30 cellular contexts compared by ENCODE assay signal in genomic region chr11:45133871-45134270, GRCh38.
"Had no signal": no experiment of that assay in that cellular context is flagged by ENCODE, and none has a peak within 500 bp of the region (broad histone marks: within the 10 kb centered on the region; RNA-seq: fewer than 3 reads in every experiment).

No MANE protein-coding gene starts in this region.

- H3K27ac ChIP-seq: ascending aorta, body of pancreas, KMS-11, VCaP had no signal

- H3K4me3 Mint-ChIP-seq: activated B cell treated with CpG ODN at 0.5 μM for 24 hours; activated CD4-positive, alpha-beta memory T cell treated with anti-CD3 and anti-CD28 coated beads, Interleukin-2, amount 10 ng/mL, durations not matched to agents 7 days and 5 days; activated naive CD4-positive, alpha-beta T cell treated with anti-CD3 and anti-CD28 coated beads, Interleukin-2, amount 50 U/mL, for 24 hours; activated naive CD8-positive, alpha-beta T cell treated with anti-CD3 and anti-CD28 coated beads, Interleukin-2, amount 10 ng/mL, durations not matched to agents 7 days and 5 days; activated T-cell treated with anti-CD3 and anti-CD28 coated beads, Interleukin-2, amount 50 U/mL, for 72 hours; activated T-helper 17 cell treated with anti-CD3 and anti-CD28 coated beads, Interleukin-2, amount 50 U/mL, for 72 hours had no signal

- H3K4me2 ChIP-seq: KMS-11 had no signal

- H3K27me3 ChIP-seq: ascending aorta, body of pancreas had no signal

- DNase-seq: activated B cell treated with CpG ODN at 0.5 μM for 24 hours; activated CD4-positive, alpha-beta memory T cell treated with anti-CD3 and anti-CD28 coated beads, Interleukin-2, amount 10 ng/mL, durations not matched to agents 7 days and 5 days; activated CD4-positive, alpha-beta T cell treated with anti-CD3 and anti-CD28 coated beads for 4 hours; activated effector memory CD4-positive, alpha-beta T cell treated with anti-CD3 and anti-CD28 coated beads, Interleukin-2, amount 50 U/mL, for 16 hours; activated naive CD4-positive, alpha-beta T cell treated with Interleukin-2 at 50 U/mL for 16 hours; activated naive CD8-positive, alpha-beta T cell treated with anti-CD3 and anti-CD28 coated beads, Interleukin-2, amount 10 ng/mL, durations not matched to agents 7 days and 5 days; activated T-cell treated with anti-CD3 and anti-CD28 coated beads, Interleukin-2, amount 50 U/mL, for 1 hour; activated T-cell treated with anti-CD3 and anti-CD28 coated beads, Interleukin-2, amount 50 U/mL, for 72 hours; amygdala; body of pancreas; central memory CD4-positive, alpha-beta T cell; NCI-H1092 treated with DMSO at 0.1 percent for 48 hours; NCI-H1417; NCI-H146; NCI-H187; NCI-H2029 treated with DMSO at 0.1 percent for 48 hours; NCI-H2107; NCI-H2171 treated with DMSO at 0.1 percent for 48 hours; NCI-H345; NCI-H524 treated with DMSO at 0.1 percent for 48 hours; RPMI8226; SIG-M5; T-helper 1 cell; T-helper 2 cell; T-helper 9 cell had no signal

- H3K27ac Mint-ChIP-seq: activated B cell treated with CpG ODN at 0.5 μM for 24 hours; activated CD4-positive, alpha-beta memory T cell treated with anti-CD3 and anti-CD28 coated beads, Interleukin-2, amount 10 ng/mL, durations not matched to agents 7 days and 5 days; activated naive CD4-positive, alpha-beta T cell treated with anti-CD3 and anti-CD28 coated beads, Interleukin-2, amount 50 U/mL, for 24 hours; activated naive CD8-positive, alpha-beta T cell treated with anti-CD3 and anti-CD28 coated beads, Interleukin-2, amount 10 ng/mL, durations not matched to agents 7 days and 5 days; activated T-cell treated with anti-CD3 and anti-CD28 coated beads, Interleukin-2, amount 50 U/mL, for 72 hours; activated T-helper 17 cell treated with anti-CD3 and anti-CD28 coated beads, Interleukin-2, amount 50 U/mL, for 72 hours had no signal

- H3K36me3 ChIP-seq: ascending aorta had no signal

- H3K9ac ChIP-seq: KMS-11 had no signal

- H3K9me3 Mint-ChIP-seq: activated T-cell treated with anti-CD3 and anti-CD28 coated beads, Interleukin-2, amount 50 U/mL, for 72 hours; activated T-helper 17 cell treated with anti-CD3 and anti-CD28 coated beads, Interleukin-2, amount 50 U/mL, for 72 hours had no signal

- H3K4me3 ChIP-seq: ascending aorta, body of pancreas had no signal

- H3K9me3 ChIP-seq: ascending aorta, body of pancreas had no signal

- H3K36me3 Mint-ChIP-seq: activated naive CD8-positive, alpha-beta T cell treated with anti-CD3 and anti-CD28 coated beads, Interleukin-2, amount 10 ng/mL, durations not matched to agents 7 days and 5 days had no signal

- H3K4me1 ChIP-seq: ascending aorta, body of pancreas had no signal

- H3K4me1 Mint-ChIP-seq: activated B cell treated with CpG ODN at 0.5 μM for 24 hours; activated CD4-positive, alpha-beta memory T cell treated with anti-CD3 and anti-CD28 coated beads, Interleukin-2, amount 10 ng/mL, durations not matched to agents 7 days and 5 days; activated naive CD4-positive, alpha-beta T cell treated with anti-CD3 and anti-CD28 coated beads, Interleukin-2, amount 50 U/mL, for 24 hours; activated T-helper 17 cell treated with anti-CD3 and anti-CD28 coated beads, Interleukin-2, amount 50 U/mL, for 72 hours had no signal
